Comparison of ENCODE assay signal across 1 cellular context in the genomic region with DNA sequence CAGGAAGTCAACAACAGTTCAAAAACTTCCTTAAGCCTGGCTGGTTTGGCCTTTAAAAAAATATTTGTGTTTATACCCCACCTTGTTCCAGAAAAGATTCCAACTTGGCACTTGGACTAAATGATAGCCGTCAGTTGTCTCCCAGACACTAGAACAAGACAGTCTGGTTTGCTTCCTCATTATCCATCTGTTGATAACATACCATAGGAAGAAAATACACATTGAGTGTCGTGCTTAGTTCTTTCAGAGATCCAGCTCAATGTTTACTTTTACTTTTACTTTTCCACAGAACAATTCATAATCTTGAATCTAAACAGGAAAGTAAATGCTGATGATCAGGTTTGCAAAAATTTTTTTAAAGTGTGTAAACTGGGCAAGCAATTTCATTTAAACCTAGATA.
TF ChIP-seq lines count a peak whose summit lies in the region.

No MANE protein-coding gene starts in this region.

TF ChIP-seq in HepG2, 621 proteins besides CTCF, POLR2A, EP300 and RAD21 (continued from another document and continues in another):
- TF ChIP-seq ZNF562 (CRISPR knock-in tag; IDR thresholded peaks at IDR 0.05; ENCODE audit: borderline replicate concordance) = no peak
- TF ChIP-seq, protein P1, sequence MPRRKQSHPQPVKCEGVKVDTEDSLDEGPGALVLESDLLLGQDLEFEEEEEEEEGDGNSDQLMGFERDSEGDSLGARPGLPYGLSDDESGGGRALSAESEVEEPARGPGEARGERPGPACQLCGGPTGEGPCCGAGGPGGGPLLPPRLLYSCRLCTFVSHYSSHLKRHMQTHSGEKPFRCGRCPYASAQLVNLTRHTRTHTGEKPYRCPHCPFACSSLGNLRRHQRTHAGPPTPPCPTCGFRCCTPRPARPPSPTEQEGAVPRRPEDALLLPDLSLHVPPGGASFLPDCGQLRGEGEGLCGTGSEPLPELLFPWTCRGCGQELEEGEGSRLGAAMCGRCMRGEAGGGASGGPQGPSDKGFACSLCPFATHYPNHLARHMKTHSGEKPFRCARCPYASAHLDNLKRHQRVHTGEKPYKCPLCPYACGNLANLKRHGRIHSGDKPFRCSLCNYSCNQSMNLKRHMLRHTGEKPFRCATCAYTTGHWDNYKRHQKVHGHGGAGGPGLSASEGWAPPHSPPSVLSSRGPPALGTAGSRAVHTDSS (CRISPR knock-in tag; conservative IDR thresholded peaks at IDR 0.05) = no peak
- peak; percentile 51; the same call in 1 of the 2 replicates for TF ChIP-seq BCL6 (CRISPR knock-in tag; IDR thresholded peaks at IDR 0.05)
- TF ChIP-seq CREM (IDR thresholded peaks at IDR 0.05) = 0 out of 2 replicates have a peak, but pooled peaks have one; percentile 32
- no peak for TF ChIP-seq CREM (CRISPR knock-in tag; IDR thresholded peaks at IDR 0.05)
- TF ChIP-seq ZBTB20 (CRISPR knock-in tag; IDR thresholded peaks at IDR 0.05; ENCODE audit: borderline replicate concordance, low read depth) = peak; percentile 64; the same call in 1 of the 2 replicates
- no peak for TF ChIP-seq PRMT3 (CRISPR knock-in tag; IDR thresholded peaks at IDR 0.05; ENCODE audit: borderline replicate concordance, low read depth)
- TF ChIP-seq NCOR1 (IDR thresholded peaks at IDR 0.05; ENCODE audit: borderline replicate concordance, low read length) = no peak
- no peak for TF ChIP-seq KLF9 (CRISPR knock-in tag; IDR thresholded peaks at IDR 0.05; ENCODE audit: low read depth)
- TF ChIP-seq MXD4 (CRISPR knock-in tag; IDR thresholded peaks at IDR 0.05) = no peak
- peak; percentile 47; the same call in 1 of the 2 replicates for TF ChIP-seq RXRB (CRISPR knock-in tag; IDR thresholded peaks at IDR 0.05; ENCODE audit: borderline replicate concordance)
- no peak for TF ChIP-seq ZBTB21 (CRISPR knock-in tag; IDR thresholded peaks at IDR 0.05)
- no peak for TF ChIP-seq PCBP2 (optimal IDR thresholded peaks at IDR 0.05; ENCODE audit: low read depth, low read length, poor library complexity, severe bottlenecking)
- no peak for TF ChIP-seq GPN1 (CRISPR knock-in tag; IDR thresholded peaks at IDR 0.05; ENCODE audit: borderline replicate concordance)
- peak; percentile 75 for TF ChIP-seq FOXA3 (CRISPR knock-in tag; IDR thresholded peaks at IDR 0.05)
- TF ChIP-seq SOX6 (IDR thresholded peaks at IDR 0.05) = no peak
- no peak for TF ChIP-seq SOX6 (CRISPR knock-in tag; IDR thresholded peaks at IDR 0.05)
- no peak for TF ChIP-seq ZNF230 (CRISPR knock-in tag; IDR thresholded peaks at IDR 0.05)
- no peak for TF ChIP-seq ATF7-NPFF (CRISPR knock-in tag; IDR thresholded peaks at IDR 0.05; ENCODE audit: low read depth)
- TF ChIP-seq ZFP37 (CRISPR knock-in tag; IDR thresholded peaks at IDR 0.05; ENCODE audit: borderline replicate concordance) = no peak
- no peak for TF ChIP-seq CAMTA2 (CRISPR knock-in tag; IDR thresholded peaks at IDR 0.05; ENCODE audit: borderline replicate concordance)
- TF ChIP-seq FOSL2 (CRISPR knock-in tag; IDR thresholded peaks at IDR 0.05) = no peak
- no peak for TF ChIP-seq ZNF484 (CRISPR knock-in tag; IDR thresholded peaks at IDR 0.05; ENCODE audit: borderline replicate concordance, low read depth)
- no peak for TF ChIP-seq TAF15 (IDR thresholded peaks at IDR 0.05; ENCODE audit: low read depth, low read length, poor library complexity, severe bottlenecking)
- no peak for TF ChIP-seq ZNF776 (CRISPR knock-in tag; IDR thresholded peaks at IDR 0.05)
- TF ChIP-seq, protein P2, sequence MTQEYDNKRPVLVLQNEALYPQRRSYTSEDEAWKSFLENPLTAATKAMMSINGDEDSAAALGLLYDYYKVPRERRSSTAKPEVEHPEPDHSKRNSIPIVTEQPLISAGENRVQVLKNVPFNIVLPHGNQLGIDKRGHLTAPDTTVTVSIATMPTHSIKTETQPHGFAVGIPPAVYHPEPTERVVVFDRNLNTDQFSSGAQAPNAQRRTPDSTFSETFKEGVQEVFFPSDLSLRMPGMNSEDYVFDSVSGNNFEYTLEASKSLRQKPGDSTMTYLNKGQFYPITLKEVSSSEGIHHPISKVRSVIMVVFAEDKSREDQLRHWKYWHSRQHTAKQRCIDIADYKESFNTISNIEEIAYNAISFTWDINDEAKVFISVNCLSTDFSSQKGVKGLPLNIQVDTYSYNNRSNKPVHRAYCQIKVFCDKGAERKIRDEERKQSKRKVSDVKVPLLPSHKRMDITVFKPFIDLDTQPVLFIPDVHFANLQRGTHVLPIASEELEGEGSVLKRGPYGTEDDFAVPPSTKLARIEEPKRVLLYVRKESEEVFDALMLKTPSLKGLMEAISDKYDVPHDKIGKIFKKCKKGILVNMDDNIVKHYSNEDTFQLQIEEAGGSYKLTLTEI (CRISPR knock-in tag; conservative IDR thresholded peaks at IDR 0.05) = no peak
- no peak for TF ChIP-seq GZF1 (CRISPR knock-in tag; IDR thresholded peaks at IDR 0.05)
- no peak for TF ChIP-seq ZBTB37 (CRISPR knock-in tag; IDR thresholded peaks at IDR 0.05)
- peak; percentile 90 for TF ChIP-seq ELF3 (CRISPR knock-in tag; IDR thresholded peaks at IDR 0.05)
- no peak for TF ChIP-seq SALL2 (CRISPR knock-in tag; IDR thresholded peaks at IDR 0.05)
- no peak for TF ChIP-seq ZNF225 (CRISPR knock-in tag; IDR thresholded peaks at IDR 0.05)
- TF ChIP-seq RFXANK (CRISPR knock-in tag; IDR thresholded peaks at IDR 0.05) = no peak
- no peak for TF ChIP-seq FOXP1 (IDR thresholded peaks at IDR 0.05)
- TF ChIP-seq FOXP1 (CRISPR knock-in tag; IDR thresholded peaks at IDR 0.05) = peak; percentile 66; the same call in 1 of the 2 replicates
- no peak for TF ChIP-seq MAZ (IDR thresholded peaks at IDR 0.05; ENCODE audit: borderline replicate concordance, low read depth, low read length)
- no peak for TF ChIP-seq MAZ (CRISPR knock-in tag; IDR thresholded peaks at IDR 0.05; ENCODE audit: low read depth)
- TF ChIP-seq ZNF205 (CRISPR knock-in tag; IDR thresholded peaks at IDR 0.05) = no peak
- no peak for TF ChIP-seq ZNF33B (CRISPR knock-in tag; IDR thresholded peaks at IDR 0.05)
- no peak for TF ChIP-seq ZNF883 (CRISPR knock-in tag; IDR thresholded peaks at IDR 0.05; ENCODE audit: not compliant biosample characterization)
- no peak for TF ChIP-seq KDM5B (CRISPR knock-in tag; IDR thresholded peaks at IDR 0.05; ENCODE audit: borderline replicate concordance)
- no peak for TF ChIP-seq ZKSCAN8 (CRISPR knock-in tag; IDR thresholded peaks at IDR 0.05; ENCODE audit: borderline replicate concordance)
- TF ChIP-seq CEBPB (IDR thresholded peaks at IDR 0.05; ENCODE audit: borderline replicate concordance, low read depth, low read length) = no peak
- TF ChIP-seq FOXO1 (CRISPR knock-in tag; IDR thresholded peaks at IDR 0.05) = no peak; the same call in 1 of the 2 replicates
- TF ChIP-seq ATAD3A (CRISPR knock-in tag; IDR thresholded peaks at IDR 0.05) = no peak
- no peak for TF ChIP-seq AHR (CRISPR knock-in tag; IDR thresholded peaks at IDR 0.05)
- TF ChIP-seq ZNF264 (CRISPR knock-in tag; IDR thresholded peaks at IDR 0.05) = no peak
- no peak for TF ChIP-seq XBP1 (CRISPR knock-in tag; IDR thresholded peaks at IDR 0.05)
- TF ChIP-seq RELA (CRISPR knock-in tag; IDR thresholded peaks at IDR 0.05) = no peak
- TF ChIP-seq ASH2L (IDR thresholded peaks at IDR 0.05; ENCODE audit: insufficient read length, low read depth, low read length) = no peak
- TF ChIP-seq ZNF501 (CRISPR knock-in tag; IDR thresholded peaks at IDR 0.05) = no peak
- TF ChIP-seq CBX1 (IDR thresholded peaks at IDR 0.05; ENCODE audit: low read depth) = no peak
- no peak for TF ChIP-seq NFIB (CRISPR knock-in tag; IDR thresholded peaks at IDR 0.05; ENCODE audit: borderline replicate concordance)
- TF ChIP-seq, protein P3, sequence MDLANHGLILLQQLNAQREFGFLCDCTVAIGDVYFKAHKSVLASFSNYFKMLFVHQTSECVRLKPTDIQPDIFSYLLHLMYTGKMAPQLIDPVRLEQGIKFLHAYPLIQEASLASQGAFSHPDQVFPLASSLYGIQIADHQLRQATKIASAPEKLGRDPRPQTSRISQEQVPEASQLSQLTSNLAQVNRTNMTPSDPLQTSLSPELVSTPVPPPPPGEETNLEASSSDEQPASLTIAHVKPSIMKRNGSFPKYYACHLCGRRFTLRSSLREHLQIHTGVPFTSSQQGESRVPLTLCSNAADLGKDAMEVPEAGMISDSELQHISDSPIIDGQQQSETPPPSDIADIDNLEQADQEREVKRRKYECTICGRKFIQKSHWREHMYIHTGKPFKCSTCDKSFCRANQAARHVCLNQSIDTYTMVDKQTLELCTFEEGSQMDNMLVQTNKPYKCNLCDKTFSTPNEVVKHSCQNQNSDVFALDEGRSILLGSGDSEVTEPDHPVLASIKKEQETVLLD (CRISPR knock-in tag; IDR thresholded peaks at IDR 0.05; ENCODE audit: low read depth) = no peak
- no peak for TF ChIP-seq ZNF564 (CRISPR knock-in tag; IDR thresholded peaks at IDR 0.05)
- TF ChIP-seq ZNF891 (CRISPR knock-in tag; IDR thresholded peaks at IDR 0.05) = no peak
- TF ChIP-seq TBX2 (CRISPR knock-in tag; IDR thresholded peaks at IDR 0.05; ENCODE audit: borderline replicate concordance) = no peak
- 0 out of 2 replicates have a peak, but pooled peaks have one; percentile 31 for TF ChIP-seq ISL2 (CRISPR knock-in tag; IDR thresholded peaks at IDR 0.05)
- no peak for TF ChIP-seq SP4 (CRISPR knock-in tag; IDR thresholded peaks at IDR 0.05)
- TF ChIP-seq ATF4 (CRISPR knock-in tag; IDR thresholded peaks at IDR 0.05) = no peak
- TF ChIP-seq, protein P4, sequence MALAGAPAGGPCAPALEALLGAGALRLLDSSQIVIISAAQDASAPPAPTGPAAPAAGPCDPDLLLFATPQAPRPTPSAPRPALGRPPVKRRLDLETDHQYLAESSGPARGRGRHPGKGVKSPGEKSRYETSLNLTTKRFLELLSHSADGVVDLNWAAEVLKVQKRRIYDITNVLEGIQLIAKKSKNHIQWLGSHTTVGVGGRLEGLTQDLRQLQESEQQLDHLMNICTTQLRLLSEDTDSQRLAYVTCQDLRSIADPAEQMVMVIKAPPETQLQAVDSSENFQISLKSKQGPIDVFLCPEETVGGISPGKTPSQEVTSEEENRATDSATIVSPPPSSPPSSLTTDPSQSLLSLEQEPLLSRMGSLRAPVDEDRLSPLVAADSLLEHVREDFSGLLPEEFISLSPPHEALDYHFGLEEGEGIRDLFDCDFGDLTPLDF (CRISPR knock-in tag; IDR thresholded peaks at IDR 0.05) = no peak
- TF ChIP-seq, protein P5, sequence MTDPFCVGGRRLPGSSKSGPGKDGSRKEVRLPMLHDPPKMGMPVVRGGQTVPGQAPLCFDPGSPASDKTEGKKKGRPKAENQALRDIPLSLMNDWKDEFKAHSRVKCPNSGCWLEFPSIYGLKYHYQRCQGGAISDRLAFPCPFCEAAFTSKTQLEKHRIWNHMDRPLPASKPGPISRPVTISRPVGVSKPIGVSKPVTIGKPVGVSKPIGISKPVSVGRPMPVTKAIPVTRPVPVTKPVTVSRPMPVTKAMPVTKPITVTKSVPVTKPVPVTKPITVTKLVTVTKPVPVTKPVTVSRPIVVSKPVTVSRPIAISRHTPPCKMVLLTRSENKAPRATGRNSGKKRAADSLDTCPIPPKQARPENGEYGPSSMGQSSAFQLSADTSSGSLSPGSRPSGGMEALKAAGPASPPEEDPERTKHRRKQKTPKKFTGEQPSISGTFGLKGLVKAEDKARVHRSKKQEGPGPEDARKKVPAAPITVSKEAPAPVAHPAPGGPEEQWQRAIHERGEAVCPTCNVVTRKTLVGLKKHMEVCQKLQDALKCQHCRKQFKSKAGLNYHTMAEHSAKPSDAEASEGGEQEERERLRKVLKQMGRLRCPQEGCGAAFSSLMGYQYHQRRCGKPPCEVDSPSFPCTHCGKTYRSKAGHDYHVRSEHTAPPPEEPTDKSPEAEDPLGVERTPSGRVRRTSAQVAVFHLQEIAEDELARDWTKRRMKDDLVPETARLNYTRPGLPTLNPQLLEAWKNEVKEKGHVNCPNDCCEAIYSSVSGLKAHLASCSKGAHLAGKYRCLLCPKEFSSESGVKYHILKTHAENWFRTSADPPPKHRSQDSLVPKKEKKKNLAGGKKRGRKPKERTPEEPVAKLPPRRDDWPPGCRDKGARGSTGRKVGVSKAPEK (CRISPR knock-in tag; IDR thresholded peaks at IDR 0.05; ENCODE audit: borderline replicate concordance) = no peak
- no peak for TF ChIP-seq PREB (CRISPR knock-in tag; IDR thresholded peaks at IDR 0.05)
- TF ChIP-seq BHLHE40 (IDR thresholded peaks at IDR 0.05; ENCODE audit: low read length) = no peak
- TF ChIP-seq NFE2L1 (CRISPR knock-in tag; IDR thresholded peaks at IDR 0.05; ENCODE audit: borderline replicate concordance) = no peak
- 0 out of 2 replicates have a peak, but pooled peaks have one; percentile 47 for TF ChIP-seq ZNF614 (CRISPR knock-in tag; IDR thresholded peaks at IDR 0.05; ENCODE audit: borderline replicate concordance)
- no peak for TF ChIP-seq ZNF121 (CRISPR knock-in tag; IDR thresholded peaks at IDR 0.05)
- TF ChIP-seq, protein P6, sequence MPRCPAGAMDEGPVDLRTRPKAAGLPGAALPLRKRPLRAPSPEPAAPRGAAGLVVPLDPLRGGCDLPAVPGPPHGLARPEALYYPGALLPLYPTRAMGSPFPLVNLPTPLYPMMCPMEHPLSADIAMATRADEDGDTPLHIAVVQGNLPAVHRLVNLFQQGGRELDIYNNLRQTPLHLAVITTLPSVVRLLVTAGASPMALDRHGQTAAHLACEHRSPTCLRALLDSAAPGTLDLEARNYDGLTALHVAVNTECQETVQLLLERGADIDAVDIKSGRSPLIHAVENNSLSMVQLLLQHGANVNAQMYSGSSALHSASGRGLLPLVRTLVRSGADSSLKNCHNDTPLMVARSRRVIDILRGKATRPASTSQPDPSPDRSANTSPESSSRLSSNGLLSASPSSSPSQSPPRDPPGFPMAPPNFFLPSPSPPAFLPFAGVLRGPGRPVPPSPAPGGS (CRISPR knock-in tag; IDR thresholded peaks at IDR 0.05) = no peak
